In the genomic region with DNA sequence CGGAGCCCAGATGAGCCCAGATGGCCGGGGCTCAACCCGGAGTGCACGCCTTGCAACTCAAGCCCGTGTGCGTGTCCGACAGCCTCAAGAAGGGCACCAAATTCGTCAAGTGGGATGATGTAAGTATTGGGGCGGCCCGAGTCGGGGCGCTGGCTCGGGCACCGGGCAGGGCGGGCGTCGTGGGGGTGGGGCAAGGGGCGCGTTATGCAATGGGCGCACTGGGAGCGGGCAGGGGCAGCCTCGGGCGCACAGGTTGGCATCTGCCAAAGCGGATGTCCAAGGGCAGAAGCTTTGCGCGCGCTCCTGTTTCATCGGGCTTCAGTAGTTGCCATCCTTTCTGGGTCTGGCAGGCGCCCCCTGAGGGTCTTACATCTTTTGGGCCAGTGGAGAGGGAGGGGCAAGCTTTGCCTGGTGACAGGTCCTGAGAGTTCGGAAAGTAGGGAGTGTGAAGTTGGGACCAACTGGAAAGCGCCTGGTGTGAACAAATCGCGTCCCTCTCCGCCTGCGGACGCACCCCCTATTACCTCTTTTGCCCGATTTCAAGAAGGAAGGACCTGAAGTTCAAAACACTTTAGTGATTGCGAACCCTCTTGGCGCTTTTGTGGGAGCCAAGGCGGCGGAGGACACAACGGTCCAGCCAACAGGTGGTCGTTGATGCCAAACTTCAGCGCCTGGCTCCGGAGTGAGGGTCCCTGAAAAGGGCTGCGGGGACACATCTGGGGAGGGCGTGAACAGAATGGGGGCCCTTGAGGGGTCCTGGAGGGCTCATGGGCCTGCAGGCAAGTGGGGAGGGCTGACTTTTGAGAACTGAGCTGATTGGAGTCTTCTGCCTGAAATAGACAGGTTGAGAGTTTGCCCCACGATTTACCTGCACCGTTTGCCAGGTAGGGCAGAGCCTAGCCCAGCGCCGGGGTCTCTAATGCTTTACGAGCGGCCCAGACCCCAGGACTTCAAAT, we compare ENCODE assay signal across 8 cellular contexts. TPM values are rescaled to one million over a fixed set of nuclear protein-coding genes. Genes with fewer than 3 reads are reported as not detected.
DNase-seq lines count a peak whose midpoint lies in the region; ATAC-seq, FAIRE-seq and TF ChIP-seq lines count a peak whose summit lies in the region.

No MANE protein-coding gene starts in this region.

- DNase-seq in stimulated activated CD4-positive, alpha-beta T cell treated with anti-CD3 and anti-CD28 coated beads, Interleukin-12 subunit alpha, Interleukin-12 subunit beta, amount 100 ng/mL, for 4 hours, result peak; percentile 4
- DNase-seq in stimulated activated CD4-positive, alpha-beta T cell treated with anti-CD3 and anti-CD28 coated beads, Interleukin-4, amount 100 ng/mL, for 24 hours, result no peak
- peak; percentile 18 for DNase-seq in activated CD4-positive, alpha-beta memory T cell treated with anti-CD3 and anti-CD28 coated beads, Interleukin-2, amount 10 ng/mL, durations not matched to agents 7 days and 5 days
- DNase-seq in fibroblast of the aortic adventitia (ENCODE audit: low read depth) (peak; percentile 48), nephron progenitor cell (no peak), D721Med (ENCODE audit: insufficient read length, low spot score) (no peak)

- POLR2A ChIA-PET in activated CD4-positive, alpha-beta memory T cell treated with anti-CD3 and anti-CD28 coated beads, Interleukin-2, amount 10 ng/mL, durations not matched to agents 7 days and 5 days (lab: Charles Lee), result no interaction called here

- no peak for ATAC-seq in GM21786 (IDR thresholded peaks at IDR 0.05; ENCODE audit: unreplicated experiment)
- no peak for ATAC-seq in GM21576 (IDR thresholded peaks at IDR 0.05; ENCODE audit: unreplicated experiment)

- H3K27me3 Mint-ChIP-seq in activated CD4-positive, alpha-beta memory T cell treated with anti-CD3 and anti-CD28 coated beads, Interleukin-2, amount 10 ng/mL, durations not matched to agents 7 days and 5 days, result peaks cover 51% of the 10 kb centered on the region
- H3K27me3 Mint-ChIP-seq in nephron progenitor cell (ENCODE audit: low read depth, poor library complexity), result peaks cover 32% of the 10 kb centered on the region

- H3K4me3 Mint-ChIP-seq in activated CD4-positive, alpha-beta memory T cell treated with anti-CD3 and anti-CD28 coated beads, Interleukin-2, amount 10 ng/mL, durations not matched to agents 7 days and 5 days, result peak overlapping the region; percentile 63
- peak overlapping the region; percentile 84 for H3K4me3 Mint-ChIP-seq in nephron progenitor cell

- TF ChIP-seq CTCF in fibroblast of the aortic adventitia (IDR thresholded peaks at IDR 0.05; ENCODE audit: insufficient read depth, low read length), result no peak
- TF ChIP-seq CTCF in nephron progenitor cell (IDR thresholded peaks at IDR 0.05), result no peak
- TF ChIP-seq CTCF in D721Med (IDR thresholded peaks at IDR 0.05; ENCODE audit: insufficient read depth, missing control alignments), result no peak

- no peaks in the 10 kb centered on the region for H3K9me3 Mint-ChIP-seq in activated CD4-positive, alpha-beta memory T cell treated with anti-CD3 and anti-CD28 coated beads, Interleukin-2, amount 10 ng/mL, durations not matched to agents 7 days and 5 days
- H3K9me3 Mint-ChIP-seq in nephron progenitor cell, result no peaks in the 10 kb centered on the region

- peaks cover 20% of the 10 kb centered on the region for H3K4me1 Mint-ChIP-seq in activated CD4-positive, alpha-beta memory T cell treated with anti-CD3 and anti-CD28 coated beads, Interleukin-2, amount 10 ng/mL, durations not matched to agents 7 days and 5 days
- peaks cover 17% of the 10 kb centered on the region for H3K4me1 Mint-ChIP-seq in nephron progenitor cell

- FAIRE-seq in D721Med (lab: Jason Lieb, UNC), result no peak

- H3K4me3 ChIP-seq in fibroblast of the aortic adventitia (ENCODE audit: low read depth, low read length), result peak overlapping the region; percentile 88

- CTCF ChIA-PET in activated CD4-positive, alpha-beta memory T cell treated with anti-CD3 and anti-CD28 coated beads, Interleukin-2, amount 10 ng/mL, durations not matched to agents 7 days and 5 days (lab: Charles Lee), result no interaction called here

- H3K36me3 Mint-ChIP-seq in activated CD4-positive, alpha-beta memory T cell treated with anti-CD3 and anti-CD28 coated beads, Interleukin-2, amount 10 ng/mL, durations not matched to agents 7 days and 5 days (ENCODE audit: low read depth), result no peaks in the 10 kb centered on the region
- no peaks in the 10 kb centered on the region for H3K36me3 Mint-ChIP-seq in nephron progenitor cell (ENCODE audit: low read depth)

- no peak overlapping the region for H3K27ac Mint-ChIP-seq in activated CD4-positive, alpha-beta memory T cell treated with anti-CD3 and anti-CD28 coated beads, Interleukin-2, amount 10 ng/mL, durations not matched to agents 7 days and 5 days
- no peak overlapping the region for H3K27ac Mint-ChIP-seq in nephron progenitor cell

RNA-seq across cellular contexts. Expression of a gene that starts 0.8 kb away (rescaled TPM):
- 1 to 10 TPM; 1.9 to 2.2 TPM for total RNA-seq in activated CD4-positive, alpha-beta memory T cell treated with anti-CD3 and anti-CD28 coated beads, Interleukin-2, amount 10 ng/mL, durations not matched to agents 7 days and 5 days
- total RNA-seq in fibroblast of the aortic adventitia (ENCODE audit: low replicate concordance), result 39.2 and 46.5 TPM in 2 replicates

Comparison
In these comparisons a context has a peak if more than half of its experiments do, and no peak if none do; other contexts are left out.
1. DNase-seq: peak in stimulated activated CD4-positive, alpha-beta T cell treated with anti-CD3 and anti-CD28 coated beads, Interleukin-12 subunit alpha, Interleukin-12 subunit beta, amount 100 ng/mL, for 4 hours (single experiment), activated CD4-positive, alpha-beta memory T cell treated with anti-CD3 and anti-CD28 coated beads, Interleukin-2, amount 10 ng/mL, durations not matched to agents 7 days and 5 days (single experiment) and fibroblast of the aortic adventitia (single experiment); none in stimulated activated CD4-positive, alpha-beta T cell treated with anti-CD3 and anti-CD28 coated beads, Interleukin-4, amount 100 ng/mL, for 24 hours (single experiment), nephron progenitor cell (single experiment) and D721Med (single experiment).
2. RNA of a gene that starts 0.8 kb away (total RNA-seq): 39.2 to 46.5 TPM in fibroblast of the aortic adventitia; 1.9 to 2.2 TPM in activated CD4-positive, alpha-beta memory T cell treated with anti-CD3 and anti-CD28 coated beads, Interleukin-2, amount 10 ng/mL, durations not matched to agents 7 days and 5 days; every median in the first group is over 10 times any median in the second.